22 cellular contexts compared by ENCODE assay signal in the genomic region with DNA sequence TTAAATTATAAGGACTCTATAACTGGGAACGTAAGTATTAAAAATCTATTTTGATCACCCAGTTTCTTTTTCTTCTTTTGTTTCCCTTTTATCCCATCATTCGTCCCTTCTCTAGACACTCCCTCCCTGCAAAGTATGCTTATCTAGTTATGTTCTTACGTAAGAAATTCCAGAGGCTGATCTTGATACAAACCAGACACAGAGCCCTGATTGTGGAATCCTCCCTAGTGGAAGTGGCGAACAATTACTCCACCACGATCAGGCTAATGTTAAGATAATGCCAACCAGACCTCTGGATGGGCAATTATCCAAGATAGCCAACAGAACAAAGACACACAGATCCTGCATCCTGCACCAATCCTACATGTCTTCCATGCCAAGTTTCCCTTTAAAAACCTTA.
DNase-seq lines count a peak whose midpoint lies in the region; ATAC-seq and TF ChIP-seq lines count a peak whose summit lies in the region.
"Had no signal": no experiment of that assay in that cellular context is flagged by ENCODE, and none has a peak within 500 bp of the region (broad histone marks: within the 10 kb centered on the region; RNA-seq: fewer than 3 reads in every experiment).

No MANE protein-coding gene starts in this region.

- intact Hi-C loops in testis (cut with DNase I; ENCODE audit: low total_unique reads): no loop called here

- DNase-seq in SK-MEL-5 (ENCODE audit: low read depth, low spot score) (peak; percentile 87), fibroblast of peridontal ligament (ENCODE audit: extremely low read depth) (peak; percentile 31), islet precursor cell (peak; percentile 81), testis (peak; percentile 52), OCI-M2 (lab: John Stamatoyannopoulos, UW; ENCODE audit: unreplicated experiment) (no peak), Ammon's horn (ENCODE audit: low spot score) (no peak), NCI-H2029 treated with DMSO at 0.1 percent for 48 hours (lab: John Stamatoyannopoulos, UW) (no peak)
- DNase-seq: ACHN; C1 segment of cervical spinal cord; CD8-positive, alpha-beta T cell; DND-41; IMR-90; NCI-H1105; NCI-H146; NCI-H2029; NCI-H345; NCI-H524; OCI-M1 had no signal

- H3K4me1 ChIP-seq in testis: no peaks in the 10 kb centered on the region
- H3K4me1 ChIP-seq: HAP-1 had no signal

- H3K9me3 ChIP-seq in testis: no peaks in the 10 kb centered on the region
- H3K9me3 ChIP-seq: HAP-1 had no signal

- 43 to 69% methylated on average over 5 of the region's 5 CpGs for WGBS in testis, 2 donors

- in situ Hi-C loops in SK-MEL-5 (cut with HindIII; ENCODE audit: low pct_unique_long_range_greater_than_20kb, low sequenced_read_pairs): no loop called here

- TF ChIP-seq POLR2A in testis (IDR thresholded peaks at IDR 0.05): no peak

- no peak overlapping the region for H3K4me3 ChIP-seq in testis
- H3K4me3 ChIP-seq: GM23338, HAP-1 had no signal

- no peak for TF ChIP-seq CTCF in testis (IDR thresholded peaks at IDR 0.05)

- no peaks in the 10 kb centered on the region for H3K36me3 ChIP-seq in testis (ENCODE audit: low read depth, missing control alignments)
- H3K36me3 ChIP-seq: HAP-1 had no signal

- no peak overlapping the region for H3K27ac ChIP-seq in testis

- no peak for ATAC-seq in HG02642 (IDR thresholded peaks at IDR 0.05; ENCODE audit: poor library complexity, unreplicated experiment)
- ATAC-seq: CD8-positive, alpha-beta T cell; GM23338; Right ventricle myocardium inferior had no signal

- H3K27me3 ChIP-seq in testis: no peaks in the 10 kb centered on the region

Comparison
In these comparisons a context has a peak if more than half of its experiments do, and no peak if none do; other contexts are left out.
1. DNase-seq: peak in SK-MEL-5 (single experiment), fibroblast of peridontal ligament (single experiment), islet precursor cell (single experiment) and testis (single experiment); none in OCI-M2 (single experiment), Ammon's horn (single experiment) and NCI-H2029 treated with DMSO at 0.1 percent for 48 hours (single experiment).